Comparison of ENCODE assay signal across 19 cellular contexts in the genomic region with DNA sequence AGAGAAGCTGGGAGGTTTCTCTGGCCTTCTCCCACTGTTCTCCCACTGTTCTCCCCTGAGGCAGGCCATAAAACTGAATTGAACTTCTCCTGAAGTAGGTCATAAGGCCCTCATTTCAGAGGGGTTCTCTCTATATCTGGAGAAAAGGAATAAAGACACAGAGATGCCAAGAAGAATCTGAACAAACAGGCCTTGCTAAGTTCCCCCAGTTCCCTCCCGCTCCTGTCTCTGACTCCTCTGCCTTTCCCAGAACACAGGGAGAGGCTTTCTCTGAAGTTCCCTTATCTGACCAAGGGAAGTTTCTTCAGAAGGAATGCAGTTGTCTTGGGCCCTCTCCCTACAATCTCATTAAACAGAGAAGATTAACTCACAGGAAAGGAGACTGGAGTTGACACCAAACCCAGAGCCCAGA.
DNase-seq lines count a peak whose midpoint lies in the region; TF ChIP-seq lines count a peak whose summit lies in the region.
"Had no signal": no experiment of that assay in that cellular context is flagged by ENCODE, and none has a peak within 500 bp of the region (broad histone marks: within the 10 kb centered on the region; RNA-seq: fewer than 3 reads in every experiment).

No MANE protein-coding gene starts in this region.

- no peak overlapping the region for H2AK5ac ChIP-seq in trophoblast cell (ENCODE audit: low read length)

- peak overlapping the region; percentile 61 for H2BK12ac ChIP-seq in trophoblast cell (ENCODE audit: low read length)

- H2BK5ac ChIP-seq in trophoblast cell (ENCODE audit: low read depth, low read length, poor library complexity) = peak overlapping the region; percentile 67

- H3K79me2 ChIP-seq in hepatocyte = no peaks in the 10 kb centered on the region
- H3K79me2 ChIP-seq in trophoblast cell (ENCODE audit: control insufficient read depth, insufficient read depth, low read length, poor library complexity) = peaks cover 2% of the 10 kb centered on the region

- no peak overlapping the region for H3K9ac ChIP-seq in HUES48 (ENCODE audit: low read depth, low read length)
- no peak overlapping the region for H3K9ac ChIP-seq in trophoblast cell (ENCODE audit: low read length)

- DNase-seq in hepatocyte (ENCODE audit: low spot score) (peak; percentile 31), trophoblast cell (peak; percentile 76 to 88), AML-193 (lab: John Stamatoyannopoulos, UW) (no peak), occipital lobe (lab: John Stamatoyannopoulos, UW) (no peak), GF-D8 (lab: John Stamatoyannopoulos, UW) (no peak)
- no peak for DNase-seq in activated CD4-positive, alpha-beta T cell treated with anti-CD3 and anti-CD28 coated beads for 48 hours
- DNase-seq: activated CD4-positive, alpha-beta T cell treated with anti-CD3 and anti-CD28 coated beads for 1 hour; glutamatergic neuron; MM.1S; NCI-H146; NCI-H2171 treated with DMSO at 0.1 percent for 48 hours; stimulated activated CD4-positive, alpha-beta T cell treated with anti-CD3 and anti-CD28 coated beads, Interleukin-2, amount 100 ng/mL, for 48 hours; stimulated activated naive CD8-positive, alpha-beta T cell treated with anti-CD3 and anti-CD28 coated beads, Interleukin-15, amount 100 ng/mL, for 72 hours had no signal

- no peak overlapping the region for H4K12ac ChIP-seq in trophoblast cell (ENCODE audit: low read depth, low read length)

- peak overlapping the region; percentile 29 for H4K8ac ChIP-seq in trophoblast cell (ENCODE audit: low read depth, low read length)

- H3K27ac ChIP-seq in HUES48 (ENCODE audit: low read depth, low read length) = peak overlapping the region; percentile 34
- H3K27ac ChIP-seq in VCaP = peak overlapping the region; percentile 59
- peak overlapping the region; percentile 58 for H3K27ac ChIP-seq in hepatocyte
- peak overlapping the region; percentile 96 for H3K27ac ChIP-seq in trophoblast cell (ENCODE audit: low read depth, low read length)
- H3K27ac ChIP-seq: cardiac muscle cell, HL-60, SK-N-MC, skin epidermis had no signal

- H3K14ac ChIP-seq in trophoblast cell (ENCODE audit: low read length) = no peak overlapping the region

- no peaks in the 10 kb centered on the region for H3K27me3 ChIP-seq in HUES48 (ENCODE audit: control insufficient read depth, insufficient read depth, low read length)
- H3K27me3 ChIP-seq in hepatocyte = no peaks in the 10 kb centered on the region
- no peaks in the 10 kb centered on the region for H3K27me3 ChIP-seq in trophoblast cell (ENCODE audit: insufficient read depth, low read length)
- H3K27me3 ChIP-seq: cardiac muscle cell had no signal

- H2BK120ac ChIP-seq in trophoblast cell (ENCODE audit: insufficient read depth, low read length, poor library complexity) = peak overlapping the region; percentile 10

- H3K18ac ChIP-seq in trophoblast cell (ENCODE audit: low read length) = no peak overlapping the region

- H3K4me3 ChIP-seq in HUES48 (ENCODE audit: low read depth, low read length) (no peak overlapping the region), hepatocyte (no peak overlapping the region), trophoblast cell (ENCODE audit: low read depth, low read length) (no peak overlapping the region)
- H3K4me3 ChIP-seq: cardiac muscle cell, SK-N-MC, skin epidermis had no signal

- no peaks in the 10 kb centered on the region for H3K9me2 ChIP-seq in hepatocyte (replicated peaks; ENCODE audit: insufficient read depth)

- peaks cover 18% of the 10 kb centered on the region for H3K79me1 ChIP-seq in trophoblast cell (ENCODE audit: low read length)

- H3K23ac ChIP-seq in trophoblast cell (ENCODE audit: low read length) = no peak overlapping the region

- no peak overlapping the region for H3K4ac ChIP-seq in trophoblast cell (ENCODE audit: low read depth, low read length)

- H3K4me2 ChIP-seq in hepatocyte (peak overlapping the region; percentile 6), trophoblast cell (ENCODE audit: low read length) (peak overlapping the region; percentile 15)

- peaks cover 16% of the 10 kb centered on the region for H3K4me1 ChIP-seq in HUES48 (ENCODE audit: control insufficient read depth, insufficient read depth, low read length)
- H3K4me1 ChIP-seq in hepatocyte (ENCODE audit: insufficient read depth) = peaks cover 13% of the 10 kb centered on the region
- peaks cover 10 to 18% of the 10 kb centered on the region in 2 experiments for H3K4me1 ChIP-seq in trophoblast cell (ENCODE audit: control insufficient read depth in 1 of 2, insufficient read depth in 2 of 2, low read length in 2 of 2)

- no peaks in the 10 kb centered on the region for H4K20me1 ChIP-seq in hepatocyte (ENCODE audit: insufficient read depth, poor library complexity, severe bottlenecking)

- WGBS in hepatocyte (ENCODE audit: low lambda C conversion rate, missing lambda C conversion rate) = 28% methylated on average over 1 of the region's 1 CpG
- no CpG with 5 or more reads among the region's 1 CpG for WGBS in trophoblast cell (ENCODE audit: extremely low coverage, insufficient coverage, insufficient read length)

- no peaks in the 10 kb centered on the region for H3K36me3 ChIP-seq in HUES48 (ENCODE audit: control insufficient read depth, insufficient read depth, low read length)
- no peaks in the 10 kb centered on the region for H3K36me3 ChIP-seq in hepatocyte (replicated peaks; ENCODE audit: insufficient read depth, low read depth)
- H3K36me3 ChIP-seq in trophoblast cell (ENCODE audit: control insufficient read depth in 1 of 2, insufficient read depth in 2 of 2, low read length in 2 of 2) = peaks cover 0 to 2% of the 10 kb centered on the region in 2 experiments
- H3K36me3 ChIP-seq: cardiac muscle cell had no signal

- H4K91ac ChIP-seq in trophoblast cell (ENCODE audit: low read depth, low read length) = no peak overlapping the region

- H2AFZ ChIP-seq in hepatocyte = peak overlapping the region; percentile 42
- H2AFZ ChIP-seq in trophoblast cell (ENCODE audit: insufficient read depth, low read length, poor library complexity) = no peak overlapping the region

- TF ChIP-seq CTCF in VCaP (conservative IDR thresholded peaks at IDR 0.05) = no peak
- TF ChIP-seq CTCF in hepatocyte (IDR thresholded peaks at IDR 0.05; ENCODE audit: poor library complexity) = no peak

- H3K9me3 ChIP-seq in HUES48 (ENCODE audit: control insufficient read depth, insufficient read depth, low read length) = no peaks in the 10 kb centered on the region
- no peaks in the 10 kb centered on the region for H3K9me3 ChIP-seq in hepatocyte (ENCODE audit: low read depth)
- no peaks in the 10 kb centered on the region for H3K9me3 ChIP-seq in trophoblast cell (ENCODE audit: insufficient read depth, low read depth, low read length)

Comparison
In these comparisons a context has a peak if more than half of its experiments do, and no peak if none do; other contexts are left out.
1. H3K27ac ChIP-seq: peak in every context shown above with its lines; median percentile 96 in trophoblast cell; 59 in VCaP; 58 in hepatocyte; 34 in HUES48.
2. DNase-seq: peak in hepatocyte (single experiment) and trophoblast cell (2 of 2); none in AML-193 (0 of 2), activated CD4-positive, alpha-beta T cell treated with anti-CD3 and anti-CD28 coated beads for 48 hours (single experiment), occipital lobe (single experiment) and GF-D8 (single experiment).